ENCODE assay signal across 10 cellular contexts in the genomic region with DNA sequence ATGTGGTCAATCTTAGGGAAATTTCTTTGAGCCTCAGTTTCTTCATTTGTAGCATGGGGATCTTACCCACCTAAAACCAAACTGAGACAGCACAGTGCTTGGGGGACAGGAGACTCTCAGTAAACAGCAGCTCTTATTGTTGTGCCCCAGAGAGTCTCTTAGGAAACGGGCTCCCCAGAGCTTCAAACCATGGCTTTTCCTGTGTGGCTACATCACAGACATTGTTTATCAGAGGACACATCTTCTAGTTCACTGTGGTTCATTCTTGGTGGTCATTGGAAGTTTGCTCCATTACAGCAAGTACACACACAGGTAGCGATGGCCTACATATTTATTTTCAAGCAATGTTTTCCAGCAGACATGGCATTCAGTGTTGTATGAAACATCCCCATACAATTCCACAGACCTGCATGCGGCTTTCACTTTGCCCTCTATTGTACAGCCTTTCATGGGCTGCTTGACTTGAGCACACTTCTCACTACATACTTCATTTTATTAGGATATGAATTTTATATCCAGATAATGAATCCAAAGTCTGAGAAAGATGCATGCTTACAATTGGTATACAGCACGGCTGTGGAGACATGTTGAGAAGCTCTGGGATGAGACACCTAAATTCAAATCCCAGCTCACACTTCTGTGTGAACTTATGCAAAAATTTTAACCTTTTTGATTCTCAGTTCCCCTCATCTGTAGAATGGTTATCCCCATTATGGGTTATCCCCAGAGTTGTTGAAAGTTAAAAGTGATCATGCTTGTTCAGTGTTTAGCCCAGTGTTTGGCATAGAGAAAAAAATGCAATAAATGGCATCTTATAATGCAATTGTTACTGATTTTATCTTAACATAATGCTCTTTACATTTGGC.
DNase-seq lines count a peak whose midpoint lies in the region; ATAC-seq lines count a peak whose summit lies in the region.
"Had no signal": no experiment of that assay in that cellular context is flagged by ENCODE, and none has a peak within 500 bp of the region (broad histone marks: within the 10 kb centered on the region; RNA-seq: fewer than 3 reads in every experiment).

No MANE protein-coding gene starts in this region.

- H3K9me3 Mint-ChIP-seq in activated CD4-positive, alpha-beta T cell treated with anti-CD3 and anti-CD28 coated beads for 36 hours (ENCODE audit: low read depth): no peaks in the 10 kb centered on the region
- no peaks in the 10 kb centered on the region for H3K9me3 Mint-ChIP-seq in naive thymus-derived CD8-positive, alpha-beta T cell

- H3K36me3 Mint-ChIP-seq in activated CD4-positive, alpha-beta T cell treated with anti-CD3 and anti-CD28 coated beads for 36 hours (ENCODE audit: low read depth): peaks cover 9% of the 10 kb centered on the region
- peaks cover 0 to 3% (median 0%) of the 10 kb centered on the region in 3 donors for H3K36me3 Mint-ChIP-seq in naive thymus-derived CD8-positive, alpha-beta T cell

- peaks cover 66% of the 10 kb centered on the region for H3K4me1 Mint-ChIP-seq in activated CD4-positive, alpha-beta T cell treated with anti-CD3 and anti-CD28 coated beads for 36 hours
- H3K4me1 Mint-ChIP-seq in naive thymus-derived CD8-positive, alpha-beta T cell: peaks cover 40 to 85% (median 73%) of the 10 kb centered on the region in 4 donors

- H3K4me3 Mint-ChIP-seq in activated CD4-positive, alpha-beta T cell treated with anti-CD3 and anti-CD28 coated beads for 36 hours: no peak overlapping the region
- peak overlapping the region in 9 of 10 donors; percentile 63 to 77 (median 68) for H3K4me3 Mint-ChIP-seq in naive thymus-derived CD8-positive, alpha-beta T cell

- peak overlapping the region; percentile 47 for H3K27ac Mint-ChIP-seq in activated CD4-positive, alpha-beta T cell treated with anti-CD3 and anti-CD28 coated beads for 36 hours
- H3K27ac Mint-ChIP-seq in naive thymus-derived CD8-positive, alpha-beta T cell: peak overlapping the region; percentile 83 to 96 (median 88)

- intact Hi-C loops in activated CD4-positive, alpha-beta T cell treated with anti-CD3 and anti-CD28 coated beads for 36 hours (cut with DNase I, micrococcal nuclease): loop anchor here in 1 of 2 experiments (1.0 kb wide), 1 partner anchor 8 kb away; no protein-coding TSS in a partner anchor
- intact Hi-C loops in left colon (cut with DNase I, micrococcal nuclease): no loop called here

- DNase-seq in activated CD4-positive, alpha-beta T cell treated with anti-CD3 and anti-CD28 coated beads for 36 hours: no peak
- DNase-seq in activated CD4-positive, alpha-beta T cell treated with anti-CD3 and anti-CD28 coated beads for 1 hour: no peak
- peak in 6 of 10 donors; percentile 41 to 64 (median 58) for DNase-seq in naive thymus-derived CD8-positive, alpha-beta T cell
- DNase-seq in left colon (no peak), NCI-H2196 treated with DMSO at 0.1 percent for 48 hours (lab: John Stamatoyannopoulos, UW; ENCODE audit: unreplicated experiment) (no peak)
- DNase-seq: hypothalamus had no signal

- CTCF ChIA-PET in activated CD4-positive, alpha-beta T cell treated with anti-CD3 and anti-CD28 coated beads for 36 hours (lab: Charles Lee): interaction anchor here (0.9 to 1.4 kb wide), 5 partner anchors 9 to 224 kb away, joined by 3 to 5 read pairs (median 3); no protein-coding TSS in a partner anchor

- no peaks in the 10 kb centered on the region for H3K27me3 Mint-ChIP-seq in activated CD4-positive, alpha-beta T cell treated with anti-CD3 and anti-CD28 coated beads for 36 hours
- H3K27me3 Mint-ChIP-seq in naive thymus-derived CD8-positive, alpha-beta T cell: no peaks in the 10 kb centered on the region

- POLR2A ChIA-PET in activated CD4-positive, alpha-beta T cell treated with anti-CD3 and anti-CD28 coated beads for 36 hours (lab: Charles Lee): interaction anchor here (0.5 to 0.7 kb wide), 2 partner anchors 37 to 234 kb away, joined by 4 read pairs; no protein-coding TSS in a partner anchor
- POLR2A ChIA-PET in naive thymus-derived CD8-positive, alpha-beta T cell (lab: Charles Lee): interaction anchor here (1.5 to 8.8 kb wide), 3 partner anchors 9 to 26 kb away, joined by 4 to 82 read pairs (median 5); no protein-coding TSS in a partner anchor

- ATAC-seq in activated CD4-positive, alpha-beta T cell treated with anti-CD3 and anti-CD28 coated beads for 36 hours: peak; percentile 27
- peak; percentile 58 for ATAC-seq in GM21529 (IDR thresholded peaks at IDR 0.05; ENCODE audit: unreplicated experiment)
- ATAC-seq in HG03521 (IDR thresholded peaks at IDR 0.05; ENCODE audit: unreplicated experiment): peak; percentile 31
- ATAC-seq in naive thymus-derived CD8-positive, alpha-beta T cell: peak; percentile 86 to 90
- no peak for ATAC-seq in left colon
- no peak for ATAC-seq in HG03159 (IDR thresholded peaks at IDR 0.05; ENCODE audit: unreplicated experiment)
- ATAC-seq: A549 had no signal

Comparison
In these comparisons a context has a peak if more than half of its experiments do, and no peak if none do; other contexts are left out.
1. ATAC-seq: peak in activated CD4-positive, alpha-beta T cell treated with anti-CD3 and anti-CD28 coated beads for 36 hours (single experiment), GM21529 (single experiment), HG03521 (single experiment) and naive thymus-derived CD8-positive, alpha-beta T cell (2 of 2); none in left colon (single experiment) and HG03159 (single experiment).
2. DNase-seq: peak in naive thymus-derived CD8-positive, alpha-beta T cell (6 of 10); none in activated CD4-positive, alpha-beta T cell treated with anti-CD3 and anti-CD28 coated beads for 36 hours (single experiment), activated CD4-positive, alpha-beta T cell treated with anti-CD3 and anti-CD28 coated beads for 1 hour (single experiment), left colon (0 of 2) and NCI-H2196 treated with DMSO at 0.1 percent for 48 hours (single experiment).